Comparison of ENCODE assay signal across 28 cellular contexts in the genomic region with DNA sequence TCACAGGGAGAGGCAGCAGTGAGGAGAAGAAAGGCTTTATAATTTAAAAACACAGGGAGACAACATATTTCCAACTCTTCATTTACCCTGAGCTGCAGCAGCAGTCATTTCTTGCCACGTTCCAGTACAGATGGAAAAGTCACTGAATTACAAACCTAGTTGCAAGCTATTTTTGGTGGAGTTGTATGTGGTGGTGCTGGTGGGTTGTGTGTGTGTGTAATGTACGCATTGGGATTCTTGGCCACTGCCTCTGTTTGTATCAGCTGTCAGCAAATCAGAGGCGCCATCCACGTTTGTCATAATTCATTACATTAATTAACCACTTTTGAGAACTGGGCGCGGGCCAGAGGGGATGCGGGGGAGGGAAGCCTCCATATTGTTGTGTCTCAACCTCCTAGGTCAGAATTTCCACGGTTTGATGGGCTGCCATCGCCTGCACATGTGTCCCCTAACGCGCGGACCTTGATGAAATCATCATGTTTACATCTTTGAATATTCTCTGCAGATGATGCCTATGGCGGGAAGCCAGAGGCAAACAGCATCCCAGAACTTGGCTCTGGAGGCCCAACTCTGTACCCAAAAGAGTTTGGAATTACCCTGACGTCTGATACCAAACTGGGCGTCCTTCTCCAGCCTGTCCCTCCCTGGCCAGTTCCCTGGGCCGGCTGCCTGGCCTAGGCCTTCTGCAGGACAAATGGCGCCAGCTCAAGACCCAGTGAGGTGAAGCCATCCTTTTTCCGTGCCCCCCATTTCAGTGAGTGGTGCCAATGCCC. TPM values are rescaled to one million over a fixed set of nuclear protein-coding genes. Genes with fewer than 3 reads are reported as not detected.
"Had no signal": no experiment of that assay in that cellular context is flagged by ENCODE, and none has a peak within 500 bp of the region (broad histone marks: within the 10 kb centered on the region; RNA-seq: fewer than 3 reads in every experiment).

No MANE protein-coding gene starts in this region.

- H3K27me3 Mint-ChIP-seq: activated T-cell treated with anti-CD3 and anti-CD28 coated beads, Interleukin-2, amount 50 U/mL, for 24 hours; T-helper 17 cell had no signal

- H3K4me3 Mint-ChIP-seq: activated CD4-positive, alpha-beta memory T cell treated with anti-CD3 and anti-CD28 coated beads, Interleukin-2, amount 10 ng/mL, durations not matched to agents 7 days and 5 days; activated CD4-positive, alpha-beta T cell treated with anti-CD3 and anti-CD28 coated beads, Interleukin-2, amount 10 ng/mL, durations not matched to agents 7 days and 5 days; activated T-cell treated with anti-CD3 and anti-CD28 coated beads, Interleukin-2, amount 50 U/mL, for 24 hours; activated T-helper 17 cell treated with anti-CD3 and anti-CD28 coated beads, Interleukin-2, amount 50 U/mL, for 72 hours; mesothelial cell of epicardium; naive B cell; T-helper 17 cell had no signal

- H3K36me3 ChIP-seq: esophagus muscularis mucosa, gastrocnemius medialis, pancreas, suprapubic skin, tibial artery, upper lobe of right lung, WERI-Rb-1 had no signal

- H3K9me3 Mint-ChIP-seq: activated CD4-positive, alpha-beta memory T cell treated with anti-CD3 and anti-CD28 coated beads, Interleukin-2, amount 10 ng/mL, durations not matched to agents 7 days and 5 days; activated CD4-positive, alpha-beta T cell treated with anti-CD3 and anti-CD28 coated beads, Interleukin-2, amount 10 ng/mL, durations not matched to agents 7 days and 5 days; activated naive CD4-positive, alpha-beta T cell treated with anti-CD3 and anti-CD28 coated beads, Interleukin-2, amount 50 U/mL, for 72 hours; activated T-cell treated with anti-CD3 and anti-CD28 coated beads, Interleukin-2, amount 50 U/mL, for 24 hours; activated T-helper 17 cell treated with anti-CD3 and anti-CD28 coated beads, Interleukin-2, amount 50 U/mL, for 72 hours had no signal

- H3K4me3 ChIP-seq: esophagus muscularis mucosa, gastrocnemius medialis, pancreas, psoas muscle, suprapubic skin, tibial artery, upper lobe of right lung had no signal

- H3K4me1 Mint-ChIP-seq: activated T-helper 17 cell treated with anti-CD3 and anti-CD28 coated beads, Interleukin-2, amount 50 U/mL, for 72 hours; naive B cell had no signal

- H3K27ac ChIP-seq: esophagus muscularis mucosa, gastrocnemius medialis, pancreas, psoas muscle, suprapubic skin, tibial artery, upper lobe of right lung, WERI-Rb-1 had no signal

- H3K27ac Mint-ChIP-seq: activated CD4-positive, alpha-beta memory T cell treated with anti-CD3 and anti-CD28 coated beads, Interleukin-2, amount 10 ng/mL, durations not matched to agents 7 days and 5 days; activated CD4-positive, alpha-beta T cell treated with anti-CD3 and anti-CD28 coated beads, Interleukin-2, amount 10 ng/mL, durations not matched to agents 7 days and 5 days; activated naive CD4-positive, alpha-beta T cell treated with anti-CD3 and anti-CD28 coated beads, Interleukin-2, amount 50 U/mL, for 72 hours; activated T-cell treated with anti-CD3 and anti-CD28 coated beads, Interleukin-2, amount 50 U/mL, for 24 hours; activated T-helper 17 cell treated with anti-CD3 and anti-CD28 coated beads, Interleukin-2, amount 50 U/mL, for 72 hours; mesothelial cell of epicardium; naive B cell; T-helper 17 cell had no signal

- H3K4me1 ChIP-seq: esophagus muscularis mucosa, gastrocnemius medialis, pancreas, psoas muscle, suprapubic skin, upper lobe of right lung had no signal

- H3K27me3 ChIP-seq: esophagus muscularis mucosa, gastrocnemius medialis, pancreas, suprapubic skin, tibial artery, upper lobe of right lung had no signal

- ATAC-seq: activated naive CD4-positive, alpha-beta T cell treated with anti-CD3 and anti-CD28 coated beads, Interleukin-2, amount 50 U/mL, for 72 hours; activated T-helper 17 cell treated with anti-CD3 and anti-CD28 coated beads, Interleukin-2, amount 50 U/mL, for 72 hours; gastrocnemius medialis; pancreas; T-helper 17 cell; upper lobe of right lung had no signal

- H3K36me3 Mint-ChIP-seq: activated naive CD4-positive, alpha-beta T cell treated with anti-CD3 and anti-CD28 coated beads, Interleukin-2, amount 50 U/mL, for 72 hours; mesothelial cell of epicardium; naive B cell had no signal

- DNase-seq: activated CD4-positive, alpha-beta memory T cell treated with anti-CD3 and anti-CD28 coated beads, Interleukin-2, amount 10 ng/mL, durations not matched to agents 7 days and 5 days; activated CD4-positive, alpha-beta T cell treated with anti-CD3 and anti-CD28 coated beads, Interleukin-2, amount 10 ng/mL, durations not matched to agents 7 days and 5 days; activated CD4-positive, CD25-positive, alpha-beta regulatory T cell treated with anti-CD3 and anti-CD28 coated beads, Interleukin-2, amount 50 U/mL, for 72 hours; activated CD8-positive, alpha-beta memory T cell treated with anti-CD3 and anti-CD28 coated beads, Interleukin-2, amount 50 U/mL, for 48 hours; activated naive CD4-positive, alpha-beta T cell; activated T-cell treated with anti-CD3 and anti-CD28 coated beads, Interleukin-2, amount 50 U/mL, for 24 hours; dermis blood vessel endothelial cell; effector CD4-positive, alpha-beta T cell; gastrocnemius medialis; glutamatergic neuron; hippocampal formation; left cardiac atrium; naive B cell; nucleus accumbens; pancreas; stimulated activated naive CD4-positive, alpha-beta T cell; T-helper 17 cell; T1000; tibial artery; upper lobe of right lung; WERI-Rb-1 had no signal

- H3K9me3 ChIP-seq: gastrocnemius medialis, pancreas, psoas muscle, suprapubic skin, tibial artery, upper lobe of right lung had no signal

RNA-seq across cellular contexts. Expression of a gene that starts 54.8 kb away (rescaled TPM):
- total RNA-seq: activated CD4-positive, alpha-beta memory T cell treated with anti-CD3 and anti-CD28 coated beads, Interleukin-2, amount 10 ng/mL, durations not matched to agents 7 days and 5 days; bronchial epithelial cell; dermis blood vessel endothelial cell had no signal
